Comparison of ENCODE assay signal across 3 cellular contexts in the genomic region with DNA sequence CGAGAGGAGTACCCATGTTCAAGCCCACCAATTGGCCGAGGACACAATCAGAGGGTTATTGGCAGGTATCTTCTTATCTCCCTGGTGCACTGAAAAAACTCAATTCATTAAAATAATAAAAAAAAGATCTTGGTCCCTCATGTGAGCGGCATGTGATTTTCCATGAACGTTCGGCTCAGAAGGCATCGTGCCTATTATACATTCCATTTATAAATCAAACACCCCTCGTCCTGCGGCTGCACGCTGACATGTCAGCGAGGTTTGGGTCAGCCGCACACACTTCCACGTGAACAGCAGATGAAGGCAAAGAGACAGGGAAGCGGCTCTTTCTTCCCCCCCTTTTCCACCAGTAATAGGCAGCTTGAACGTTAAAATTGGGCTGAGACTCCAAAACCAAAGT.
TF ChIP-seq lines count a peak whose summit lies in the region.

No MANE protein-coding gene starts in this region.

TF ChIP-seq in GM23338, 12 proteins besides CTCF, POLR2A, EP300 and RAD21:
- no peak for TF ChIP-seq STAT1 (IDR thresholded peaks at IDR 0.05; ENCODE audit: unreplicated experiment)
- TF ChIP-seq POLR2AphosphoS5 (IDR thresholded peaks at IDR 0.05; ENCODE audit: low read depth), result no peak
- TF ChIP-seq EZH2phosphoT487 (IDR thresholded peaks at IDR 0.05; ENCODE audit: unreplicated experiment), result no peak
- no peak for TF ChIP-seq ZNF331 (CRISPR knock-in tag; IDR thresholded peaks at IDR 0.05; ENCODE audit: low read depth)
- no peak for TF ChIP-seq ZNF114 (CRISPR knock-in tag; IDR thresholded peaks at IDR 0.05)

TF ChIP-seq in H1, 55 proteins besides CTCF, POLR2A, EP300 and RAD21:
- no peak for TF ChIP-seq EGR1 (IDR thresholded peaks at IDR 0.05; ENCODE audit: borderline replicate concordance, low read depth, low read length)
- TF ChIP-seq CBX8 (IDR thresholded peaks at IDR 0.05; ENCODE audit: borderline replicate concordance, low read depth, low read length), result no peak
- no peak for TF ChIP-seq ATF3 (IDR thresholded peaks at IDR 0.05; ENCODE audit: insufficient read depth, low read depth, low read length)
- no peak for TF ChIP-seq SIX5 (IDR thresholded peaks at IDR 0.05; ENCODE audit: low read depth, low read length)
- no peak for TF ChIP-seq GTF2F1 (IDR thresholded peaks at IDR 0.05; ENCODE audit: borderline replicate concordance, low read depth, low read length)
- TF ChIP-seq SP1 (IDR thresholded peaks at IDR 0.05; ENCODE audit: low read depth, low read length), result no peak
- no peak for TF ChIP-seq KDM4A (IDR thresholded peaks at IDR 0.05; ENCODE audit: low read depth, low read length, severe bottlenecking)
- TF ChIP-seq POLR2AphosphoS5 (IDR thresholded peaks at IDR 0.05; ENCODE audit: low read depth, low read length), result no peak
- TF ChIP-seq, protein P1, sequence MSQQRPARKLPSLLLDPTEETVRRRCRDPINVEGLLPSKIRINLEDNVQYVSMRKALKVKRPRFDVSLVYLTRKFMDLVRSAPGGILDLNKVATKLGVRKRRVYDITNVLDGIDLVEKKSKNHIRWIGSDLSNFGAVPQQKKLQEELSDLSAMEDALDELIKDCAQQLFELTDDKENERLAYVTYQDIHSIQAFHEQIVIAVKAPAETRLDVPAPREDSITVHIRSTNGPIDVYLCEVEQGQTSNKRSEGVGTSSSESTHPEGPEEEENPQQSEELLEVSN (IDR thresholded peaks at IDR 0.05), result no peak
- no peak for TF ChIP-seq ASH2L (IDR thresholded peaks at IDR 0.05; ENCODE audit: low read length)
- TF ChIP-seq GABPA (IDR thresholded peaks at IDR 0.05; ENCODE audit: borderline replicate concordance, insufficient read depth, low read length), result no peak
TF ChIP-seq in H1: peak in this region for 0.

TF ChIP-seq in SK-N-SH, 30 proteins besides CTCF, POLR2A, EP300 and RAD21:
- no peak for TF ChIP-seq FOXJ3 (CRISPR knock-in tag; IDR thresholded peaks at IDR 0.05)
- no peak for TF ChIP-seq NRF1 (IDR thresholded peaks at IDR 0.05; ENCODE audit: low read depth, low read length)
- TF ChIP-seq MEF2A (IDR thresholded peaks at IDR 0.05; ENCODE audit: borderline replicate concordance, low read depth), result no peak
- TF ChIP-seq MXI1 (IDR thresholded peaks at IDR 0.05; ENCODE audit: low read depth, low read length), result no peak
- TF ChIP-seq ELF1 (IDR thresholded peaks at IDR 0.05), result no peak
- TF ChIP-seq IRF3 (IDR thresholded peaks at IDR 0.05; ENCODE audit: low read depth, low read length), result no peak
- TF ChIP-seq GATA2 (CRISPR knock-in tag; IDR thresholded peaks at IDR 0.05), result no peak
- no peak for TF ChIP-seq TCF12 (IDR thresholded peaks at IDR 0.05)
- TF ChIP-seq EZH2phosphoT487 (IDR thresholded peaks at IDR 0.05; ENCODE audit: borderline replicate concordance, low read depth), result no peak
- no peak for TF ChIP-seq TEAD4 (IDR thresholded peaks at IDR 0.05; ENCODE audit: borderline replicate concordance, insufficient read depth)
- TF ChIP-seq RXRA (IDR thresholded peaks at IDR 0.05; ENCODE audit: borderline replicate concordance, low read depth), result no peak
- TF ChIP-seq TAF1 (IDR thresholded peaks at IDR 0.05; ENCODE audit: borderline replicate concordance, low read depth, low read length), result no peak
- no peak for TF ChIP-seq REST (IDR thresholded peaks at IDR 0.05; ENCODE audit: low read depth, low read length)
- TF ChIP-seq, protein P2, sequence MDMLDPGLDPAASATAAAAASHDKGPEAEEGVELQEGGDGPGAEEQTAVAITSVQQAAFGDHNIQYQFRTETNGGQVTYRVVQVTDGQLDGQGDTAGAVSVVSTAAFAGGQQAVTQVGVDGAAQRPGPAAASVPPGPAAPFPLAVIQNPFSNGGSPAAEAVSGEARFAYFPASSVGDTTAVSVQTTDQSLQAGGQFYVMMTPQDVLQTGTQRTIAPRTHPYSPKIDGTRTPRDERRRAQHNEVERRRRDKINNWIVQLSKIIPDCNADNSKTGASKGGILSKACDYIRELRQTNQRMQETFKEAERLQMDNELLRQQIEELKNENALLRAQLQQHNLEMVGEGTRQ (IDR thresholded peaks at IDR 0.05; ENCODE audit: borderline replicate concordance, low read depth, low read length), result no peak
- no peak for TF ChIP-seq PBX3 (IDR thresholded peaks at IDR 0.05)
- no peak for TF ChIP-seq SIN3A (IDR thresholded peaks at IDR 0.05; ENCODE audit: borderline replicate concordance, low read depth, low read length)
- no peak for TF ChIP-seq YY1 (IDR thresholded peaks at IDR 0.05; ENCODE audit: low read depth)
- TF ChIP-seq RCOR1 (IDR thresholded peaks at IDR 0.05; ENCODE audit: low read length), result no peak
